In the genomic region with DNA sequence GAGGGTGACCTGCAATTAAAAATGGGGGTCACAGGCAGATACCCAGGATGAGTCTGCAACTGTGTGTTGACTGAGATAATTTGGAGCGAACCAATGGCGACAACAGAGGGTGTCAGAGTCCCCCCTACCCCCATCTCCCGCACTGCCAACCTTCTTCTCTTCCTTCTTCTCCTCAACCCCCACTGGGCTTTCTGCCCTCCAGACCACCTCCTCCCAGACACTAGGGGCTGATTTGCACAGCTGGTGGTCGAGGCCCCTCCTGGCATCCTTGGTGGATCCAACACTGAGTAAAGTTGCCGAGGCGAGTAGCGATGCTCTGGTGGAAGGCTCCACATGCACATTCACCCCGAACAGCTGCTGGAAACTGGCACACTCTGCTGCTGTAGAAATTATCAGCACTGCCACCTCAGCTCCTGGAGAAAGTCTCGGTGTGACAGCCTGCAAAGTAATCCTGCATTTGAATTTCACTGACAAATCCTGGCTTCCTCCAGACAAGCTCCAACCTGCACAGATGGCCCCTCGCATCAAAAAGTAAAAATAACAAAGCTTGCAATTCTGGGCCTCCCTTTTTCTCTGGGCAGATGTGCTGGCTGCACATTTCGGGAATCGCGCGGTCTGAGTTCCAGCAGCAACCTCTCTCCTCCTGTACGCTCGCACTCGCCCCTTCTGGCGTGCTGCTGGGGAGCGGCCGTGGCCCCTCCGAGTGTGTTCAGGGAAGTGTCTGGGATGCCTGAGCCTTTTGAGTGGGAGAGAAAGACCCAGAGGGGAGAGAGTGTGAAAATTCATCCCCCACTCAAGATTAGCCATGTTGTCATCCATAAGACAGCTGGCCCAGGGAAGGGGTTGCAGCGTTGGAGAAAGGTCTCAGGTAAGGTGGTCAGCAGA, we compare ENCODE assay signal across 19 cellular contexts. TPM values are rescaled to one million over a fixed set of nuclear protein-coding genes. Genes with fewer than 3 reads are reported as not detected.
DNase-seq lines count a peak whose midpoint lies in the region; TF ChIP-seq lines count a peak whose summit lies in the region.
"Had no signal": no experiment of that assay in that cellular context is flagged by ENCODE, and none has a peak within 500 bp of the region (broad histone marks: within the 10 kb centered on the region; RNA-seq: fewer than 3 reads in every experiment).

No MANE protein-coding gene starts in this region.

- peaks cover 9% of the 10 kb centered on the region for H3K4me1 ChIP-seq in HEK293 (ENCODE audit: control insufficient read depth, insufficient read depth, low read length)

- no peak overlapping the region for H3K27ac ChIP-seq in HEK293 (ENCODE audit: extremely low read depth, low read depth, low read length)
- H3K27ac ChIP-seq: transverse colon had no signal

- no peaks in the 10 kb centered on the region for H3K9me3 ChIP-seq in HEK293 (ENCODE audit: control insufficient read depth, insufficient read depth, low read depth, low read length)
- H3K9me3 ChIP-seq: Caco-2, transverse colon had no signal

- TF ChIP-seq CTCF in HEK293 (tag by site-specific recombination; IDR thresholded peaks at IDR 0.05), result no peak

- POLR2A ChIA-PET in HEK293 (lab: Yijun Ruan, JAX), result no interaction called here

- no peaks in the 10 kb centered on the region for H3K36me3 ChIP-seq in HEK293 (ENCODE audit: control insufficient read depth in 2 of 2, insufficient read depth in 1 of 2, low read length in 2 of 2)
- H3K36me3 ChIP-seq: transverse colon had no signal

- peak; percentile 5 for DNase-seq in NCI-H2171 treated with DMSO at 0.1 percent for 48 hours (lab: John Stamatoyannopoulos, UW)
- DNase-seq in NCI-H2171 (lab: John Stamatoyannopoulos, UW), result no peak
- peak; percentile 25 for DNase-seq in inferior parietal cortex (ENCODE audit: extremely low spot score)
- DNase-seq in posterior vena cava (ENCODE audit: low spot score), result peak; percentile 52
- no peak for DNase-seq in islet precursor cell
- DNase-seq in NCI-H510A (lab: John Stamatoyannopoulos, UW), result no peak
- no peak for DNase-seq in middle frontal gyrus (ENCODE audit: extremely low spot score, low spot score)
- DNase-seq: activated CD8-positive, alpha-beta T cell treated with anti-CD3 and anti-CD28 coated beads, Interleukin-2, amount 10 ng/mL, durations not matched to agents 7 days and 5 days; activated naive CD4-positive, alpha-beta T cell treated with anti-CD3 and anti-CD28 coated beads for 36 hours; erythroblast; hippocampal formation; NCI-H1105 treated with DMSO at 0.1 percent for 48 hours; NCI-H2081 treated with DMSO at 0.1 percent for 48 hours; stimulated activated CD4-positive, alpha-beta T cell treated with anti-CD3 and anti-CD28 coated beads, Interleukin-12 subunit alpha, Interleukin-12 subunit beta, amount 100 ng/mL, for 4 hours; stimulated activated CD4-positive, alpha-beta T cell treated with anti-CD3 and anti-CD28 coated beads, Interleukin-4, amount 100 ng/mL, for 4 hours; transverse colon had no signal

- no peak overlapping the region for H3K4me3 ChIP-seq in HEK293 (ENCODE audit: low read depth, low read length)
- H3K4me3 ChIP-seq: GM23338, transverse colon had no signal

- CTCF ChIA-PET in HEK293 (lab: Yijun Ruan, JAX), result interaction anchor here (0.6 to 1.5 kb wide), 3 partner anchors 17 to 811 kb away, joined by 3 to 6 read pairs (median 3); no protein-coding TSS in a partner anchor

- intact Hi-C loops in posterior vena cava (cut with DNase I), result no loop called here

TF ChIP-seq in HEK293, 187 proteins besides CTCF, POLR2A, EP300 and RAD21:
- no peak for TF ChIP-seq MYNN (tag by site-specific recombination; IDR thresholded peaks at IDR 0.05; ENCODE audit: borderline replicate concordance)
- peak; percentile 25; the same call in 1 of the 2 replicates for TF ChIP-seq ZIC2 (tag by site-specific recombination; IDR thresholded peaks at IDR 0.05)
- TF ChIP-seq, protein P1, sequence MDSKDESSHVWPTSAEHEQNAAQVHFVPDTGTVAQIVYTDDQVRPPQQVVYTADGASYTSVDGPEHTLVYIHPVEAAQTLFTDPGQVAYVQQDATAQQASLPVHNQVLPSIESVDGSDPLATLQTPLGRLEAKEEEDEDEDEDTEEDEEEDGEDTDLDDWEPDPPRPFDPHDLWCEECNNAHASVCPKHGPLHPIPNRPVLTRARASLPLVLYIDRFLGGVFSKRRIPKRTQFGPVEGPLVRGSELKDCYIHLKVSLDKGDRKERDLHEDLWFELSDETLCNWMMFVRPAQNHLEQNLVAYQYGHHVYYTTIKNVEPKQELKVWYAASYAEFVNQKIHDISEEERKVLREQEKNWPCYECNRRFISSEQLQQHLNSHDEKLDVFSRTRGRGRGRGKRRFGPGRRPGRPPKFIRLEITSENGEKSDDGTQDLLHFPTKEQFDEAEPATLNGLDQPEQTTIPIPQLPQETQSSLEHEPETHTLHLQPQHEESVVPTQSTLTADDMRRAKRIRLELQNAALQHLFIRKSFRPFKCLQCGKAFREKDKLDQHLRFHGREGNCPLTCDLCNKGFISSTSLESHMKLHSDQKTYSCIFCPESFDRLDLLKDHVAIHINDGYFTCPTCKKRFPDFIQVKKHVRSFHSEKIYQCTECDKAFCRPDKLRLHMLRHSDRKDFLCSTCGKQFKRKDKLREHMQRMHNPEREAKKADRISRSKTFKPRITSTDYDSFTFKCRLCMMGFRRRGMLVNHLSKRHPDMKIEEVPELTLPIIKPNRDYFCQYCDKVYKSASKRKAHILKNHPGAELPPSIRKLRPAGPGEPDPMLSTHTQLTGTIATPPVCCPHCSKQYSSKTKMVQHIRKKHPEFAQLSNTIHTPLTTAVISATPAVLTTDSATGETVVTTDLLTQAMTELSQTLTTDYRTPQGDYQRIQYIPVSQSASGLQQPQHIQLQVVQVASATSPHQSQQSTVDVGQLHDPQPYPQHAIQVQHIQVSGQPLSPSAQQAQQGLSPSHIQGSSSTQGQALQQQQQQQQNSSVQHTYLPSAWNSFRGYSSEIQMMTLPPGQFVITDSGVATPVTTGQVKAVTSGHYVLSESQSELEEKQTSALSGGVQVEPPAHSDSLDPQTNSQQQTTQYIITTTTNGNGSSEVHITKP (tag by site-specific recombination; IDR thresholded peaks at IDR 0.05), result peak; percentile 75
- TF ChIP-seq, protein P2, sequence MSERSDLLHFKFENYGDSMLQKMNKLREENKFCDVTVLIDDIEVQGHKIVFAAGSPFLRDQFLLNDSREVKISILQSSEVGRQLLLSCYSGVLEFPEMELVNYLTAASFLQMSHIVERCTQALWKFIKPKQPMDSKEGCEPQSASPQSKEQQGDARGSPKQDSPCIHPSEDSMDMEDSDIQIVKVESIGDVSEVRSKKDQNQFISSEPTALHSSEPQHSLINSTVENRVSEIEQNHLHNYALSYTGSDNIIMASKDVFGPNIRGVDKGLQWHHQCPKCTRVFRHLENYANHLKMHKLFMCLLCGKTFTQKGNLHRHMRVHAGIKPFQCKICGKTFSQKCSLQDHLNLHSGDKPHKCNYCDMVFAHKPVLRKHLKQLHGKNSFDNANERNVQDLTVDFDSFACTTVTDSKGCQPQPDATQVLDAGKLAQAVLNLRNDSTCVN (tag by site-specific recombination; optimal IDR thresholded peaks at IDR 0.05), result no peak
- no peak for TF ChIP-seq GLIS2 (tag by site-specific recombination; IDR thresholded peaks at IDR 0.05)
- no peak for TF ChIP-seq HOXD13 (CRISPR knock-in tag; IDR thresholded peaks at IDR 0.05; ENCODE audit: borderline replicate concordance)
TF ChIP-seq in HEK293: peak in this region for 2.

RNA-seq across cellular contexts. Expression of a gene that starts 28.5 kb away (rescaled TPM):
- 1 to 10 TPM in 1 of 2 donors, under 1 TPM in 1; 0.71 to 1.0 TPM for total RNA-seq in posterior vena cava

Comparison
In these comparisons a context has a peak if more than half of its experiments do, and no peak if none do; other contexts are left out.
1. DNase-seq: peak in NCI-H2171 treated with DMSO at 0.1 percent for 48 hours (single experiment), inferior parietal cortex (single experiment) and posterior vena cava (single experiment); none in NCI-H2171 (single experiment), islet precursor cell (single experiment), NCI-H510A (single experiment) and middle frontal gyrus (single experiment).